1 cellular context compared by ENCODE assay signal in genomic region chr20:38926142-38926933, GRCh38.
TF ChIP-seq lines count a peak whose summit lies in the region.

A gene with protein sequence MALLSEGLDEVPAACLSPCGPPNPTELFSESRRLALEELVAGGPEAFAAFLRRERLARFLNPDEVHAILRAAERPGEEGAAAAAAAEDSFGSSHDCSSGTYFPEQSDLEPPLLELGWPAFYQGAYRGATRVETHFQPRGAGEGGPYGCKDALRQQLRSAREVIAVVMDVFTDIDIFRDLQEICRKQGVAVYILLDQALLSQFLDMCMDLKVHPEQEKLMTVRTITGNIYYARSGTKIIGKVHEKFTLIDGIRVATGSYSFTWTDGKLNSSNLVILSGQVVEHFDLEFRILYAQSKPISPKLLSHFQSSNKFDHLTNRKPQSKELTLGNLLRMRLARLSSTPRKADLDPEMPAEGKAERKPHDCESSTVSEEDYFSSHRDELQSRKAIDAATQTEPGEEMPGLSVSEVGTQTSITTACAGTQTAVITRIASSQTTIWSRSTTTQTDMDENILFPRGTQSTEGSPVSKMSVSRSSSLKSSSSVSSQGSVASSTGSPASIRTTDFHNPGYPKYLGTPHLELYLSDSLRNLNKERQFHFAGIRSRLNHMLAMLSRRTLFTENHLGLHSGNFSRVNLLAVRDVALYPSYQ (plus strand): TSS chr20:38926417. CDS start chr20:38926443, 26 bp downstream.

TF ChIP-seq in K562, 482 proteins besides CTCF, POLR2A, EP300 and RAD21 (continued from another document and continues in another):
- TF ChIP-seq, protein P1, sequence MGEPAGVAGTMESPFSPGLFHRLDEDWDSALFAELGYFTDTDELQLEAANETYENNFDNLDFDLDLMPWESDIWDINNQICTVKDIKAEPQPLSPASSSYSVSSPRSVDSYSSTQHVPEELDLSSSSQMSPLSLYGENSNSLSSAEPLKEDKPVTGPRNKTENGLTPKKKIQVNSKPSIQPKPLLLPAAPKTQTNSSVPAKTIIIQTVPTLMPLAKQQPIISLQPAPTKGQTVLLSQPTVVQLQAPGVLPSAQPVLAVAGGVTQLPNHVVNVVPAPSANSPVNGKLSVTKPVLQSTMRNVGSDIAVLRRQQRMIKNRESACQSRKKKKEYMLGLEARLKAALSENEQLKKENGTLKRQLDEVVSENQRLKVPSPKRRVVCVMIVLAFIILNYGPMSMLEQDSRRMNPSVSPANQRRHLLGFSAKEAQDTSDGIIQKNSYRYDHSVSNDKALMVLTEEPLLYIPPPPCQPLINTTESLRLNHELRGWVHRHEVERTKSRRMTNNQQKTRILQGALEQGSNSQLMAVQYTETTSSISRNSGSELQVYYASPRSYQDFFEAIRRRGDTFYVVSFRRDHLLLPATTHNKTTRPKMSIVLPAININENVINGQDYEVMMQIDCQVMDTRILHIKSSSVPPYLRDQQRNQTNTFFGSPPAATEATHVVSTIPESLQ (CRISPR knock-in tag; IDR thresholded peaks at IDR 0.05), result peak; percentile 60; the same call in 1 of the 2 replicates
- TF ChIP-seq CCAR2 (IDR thresholded peaks at IDR 0.05; ENCODE audit: low read depth, low read length) (no peak), KAT8 (IDR thresholded peaks at IDR 0.05; ENCODE audit: low read depth) (no peak), ELF1 (tag; IDR thresholded peaks at IDR 0.05) (no peak), KLF6 (CRISPR knock-in tag; IDR thresholded peaks at IDR 0.05; ENCODE audit: borderline replicate concordance) (no peak), GTF2B (IDR thresholded peaks at IDR 0.05; ENCODE audit: extremely low read depth, insufficient read length) (peak; percentile 20), ZNF780A (CRISPR knock-in tag; IDR thresholded peaks at IDR 0.05) (no peak), ZNF140 (CRISPR knock-in tag; IDR thresholded peaks at IDR 0.05) (no peak), GTF2A2 (tag; IDR thresholded peaks at IDR 0.05) (peak; percentile 70; the same call in 1 of the 2 replicates), HNRNPLL (IDR thresholded peaks at IDR 0.05; ENCODE audit: low read depth, low read length, poor library complexity, severe bottlenecking) (no peak), POLR2B (IDR thresholded peaks at IDR 0.05; ENCODE audit: low read depth, partially characterized antibody) (peak; percentile 93), NR2C2 (CRISPR knock-in tag; IDR thresholded peaks at IDR 0.05) (0 out of 2 replicates have a peak, but pooled peaks have one; percentile 29), NR2C2 (tag; IDR thresholded peaks at IDR 0.05) (peak; percentile 27; the same call in 1 of the 2 replicates), NR3C1 (CRISPR knock-in tag; IDR thresholded peaks at IDR 0.05) (peak; percentile 77; the same call in 1 of the 2 replicates), ZBTB2 (IDR thresholded peaks at IDR 0.05) (no peak), TAF7 (tag; IDR thresholded peaks at IDR 0.05) (0 out of 2 replicates have a peak, but pooled peaks have one; percentile 41), ZNF232 (CRISPR knock-in tag; IDR thresholded peaks at IDR 0.05) (peak; percentile 82; the same call in 1 of the 2 replicates), RUNX1 (IDR thresholded peaks at IDR 0.05; ENCODE audit: low read depth) (0 out of 2 replicates have a peak, but pooled peaks have one; percentile 49), HDGF (IDR thresholded peaks at IDR 0.05) (no peak), POLR2AphosphoS2 (IDR thresholded peaks at IDR 0.05; ENCODE audit: low read length) (peak; percentile 54; the same call in 1 of the 2 replicates), ZNF41 (CRISPR knock-in tag; conservative IDR thresholded peaks at IDR 0.05) (no peak), BCOR (IDR thresholded peaks at IDR 0.05) (0 out of 2 replicates have a peak, but pooled peaks have one; percentile 7), RBM25 (IDR thresholded peaks at IDR 0.05; ENCODE audit: low read depth, low read length, severe bottlenecking) (peak; percentile 91), POU5F1 (IDR thresholded peaks at IDR 0.05; ENCODE audit: borderline replicate concordance, low read depth, low read length, partially characterized antibody) (no peak), LEF1 (IDR thresholded peaks at IDR 0.05) (peak; percentile 23; the same call in 1 of the 2 replicates), EP400 (IDR thresholded peaks at IDR 0.05) (peak; percentile 94), MEF2A (IDR thresholded peaks at IDR 0.05; ENCODE audit: control insufficient read depth, low read depth, low read length) (no peak), HINFP (tag; conservative IDR thresholded peaks at IDR 0.05; ENCODE audit: low read depth) (no peak), HMGN3 (IDR thresholded peaks at IDR 0.05; ENCODE audit: borderline replicate concordance, extremely low read depth, insufficient read length, low read depth, low read length) (peak; percentile 89)
- TF ChIP-seq, protein P2, sequence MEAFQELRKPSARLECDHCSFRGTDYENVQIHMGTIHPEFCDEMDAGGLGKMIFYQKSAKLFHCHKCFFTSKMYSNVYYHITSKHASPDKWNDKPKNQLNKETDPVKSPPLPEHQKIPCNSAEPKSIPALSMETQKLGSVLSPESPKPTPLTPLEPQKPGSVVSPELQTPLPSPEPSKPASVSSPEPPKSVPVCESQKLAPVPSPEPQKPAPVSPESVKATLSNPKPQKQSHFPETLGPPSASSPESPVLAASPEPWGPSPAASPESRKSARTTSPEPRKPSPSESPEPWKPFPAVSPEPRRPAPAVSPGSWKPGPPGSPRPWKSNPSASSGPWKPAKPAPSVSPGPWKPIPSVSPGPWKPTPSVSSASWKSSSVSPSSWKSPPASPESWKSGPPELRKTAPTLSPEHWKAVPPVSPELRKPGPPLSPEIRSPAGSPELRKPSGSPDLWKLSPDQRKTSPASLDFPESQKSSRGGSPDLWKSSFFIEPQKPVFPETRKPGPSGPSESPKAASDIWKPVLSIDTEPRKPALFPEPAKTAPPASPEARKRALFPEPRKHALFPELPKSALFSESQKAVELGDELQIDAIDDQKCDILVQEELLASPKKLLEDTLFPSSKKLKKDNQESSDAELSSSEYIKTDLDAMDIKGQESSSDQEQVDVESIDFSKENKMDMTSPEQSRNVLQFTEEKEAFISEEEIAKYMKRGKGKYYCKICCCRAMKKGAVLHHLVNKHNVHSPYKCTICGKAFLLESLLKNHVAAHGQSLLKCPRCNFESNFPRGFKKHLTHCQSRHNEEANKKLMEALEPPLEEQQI (IDR thresholded peaks at IDR 0.05), result peak; percentile 70
- TF ChIP-seq, protein P3, sequence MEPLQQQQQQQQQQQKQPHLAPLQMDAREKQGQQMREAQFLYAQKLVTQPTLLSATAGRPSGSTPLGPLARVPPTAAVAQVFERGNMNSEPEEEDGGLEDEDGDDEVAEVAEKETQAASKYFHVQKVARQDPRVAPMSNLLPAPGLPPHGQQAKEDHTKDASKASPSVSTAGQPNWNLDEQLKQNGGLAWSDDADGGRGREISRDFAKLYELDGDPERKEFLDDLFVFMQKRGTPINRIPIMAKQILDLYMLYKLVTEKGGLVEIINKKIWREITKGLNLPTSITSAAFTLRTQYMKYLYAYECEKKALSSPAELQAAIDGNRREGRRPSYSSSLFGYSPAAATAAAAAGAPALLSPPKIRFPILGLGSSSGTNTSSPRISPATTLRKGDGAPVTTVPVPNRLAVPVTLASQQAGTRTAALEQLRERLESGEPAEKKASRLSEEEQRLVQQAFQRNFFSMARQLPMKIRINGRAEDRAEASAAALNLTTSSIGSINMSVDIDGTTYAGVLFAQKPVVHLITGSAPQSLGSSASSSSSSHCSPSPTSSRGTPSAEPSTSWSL (CRISPR knock-in tag; IDR thresholded peaks at IDR 0.05; ENCODE audit: borderline replicate concordance), result 0 out of 2 replicates have a peak, but pooled peaks have one; percentile 41
- TF ChIP-seq, protein P4, sequence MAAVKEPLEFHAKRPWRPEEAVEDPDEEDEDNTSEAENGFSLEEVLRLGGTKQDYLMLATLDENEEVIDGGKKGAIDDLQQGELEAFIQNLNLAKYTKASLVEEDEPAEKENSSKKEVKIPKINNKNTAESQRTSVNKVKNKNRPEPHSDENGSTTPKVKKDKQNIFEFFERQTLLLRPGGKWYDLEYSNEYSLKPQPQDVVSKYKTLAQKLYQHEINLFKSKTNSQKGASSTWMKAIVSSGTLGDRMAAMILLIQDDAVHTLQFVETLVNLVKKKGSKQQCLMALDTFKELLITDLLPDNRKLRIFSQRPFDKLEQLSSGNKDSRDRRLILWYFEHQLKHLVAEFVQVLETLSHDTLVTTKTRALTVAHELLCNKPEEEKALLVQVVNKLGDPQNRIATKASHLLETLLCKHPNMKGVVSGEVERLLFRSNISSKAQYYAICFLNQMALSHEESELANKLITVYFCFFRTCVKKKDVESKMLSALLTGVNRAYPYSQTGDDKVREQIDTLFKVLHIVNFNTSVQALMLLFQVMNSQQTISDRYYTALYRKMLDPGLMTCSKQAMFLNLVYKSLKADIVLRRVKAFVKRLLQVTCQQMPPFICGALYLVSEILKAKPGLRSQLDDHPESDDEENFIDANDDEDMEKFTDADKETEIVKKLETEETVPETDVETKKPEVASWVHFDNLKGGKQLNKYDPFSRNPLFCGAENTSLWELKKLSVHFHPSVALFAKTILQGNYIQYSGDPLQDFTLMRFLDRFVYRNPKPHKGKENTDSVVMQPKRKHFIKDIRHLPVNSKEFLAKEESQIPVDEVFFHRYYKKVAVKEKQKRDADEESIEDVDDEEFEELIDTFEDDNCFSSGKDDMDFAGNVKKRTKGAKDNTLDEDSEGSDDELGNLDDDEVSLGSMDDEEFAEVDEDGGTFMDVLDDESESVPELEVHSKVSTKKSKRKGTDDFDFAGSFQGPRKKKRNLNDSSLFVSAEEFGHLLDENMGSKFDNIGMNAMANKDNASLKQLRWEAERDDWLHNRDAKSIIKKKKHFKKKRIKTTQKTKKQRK (IDR thresholded peaks at IDR 0.05; ENCODE audit: borderline replicate concordance, low read depth, low read length), result no peak
- TF ChIP-seq, protein P5, sequence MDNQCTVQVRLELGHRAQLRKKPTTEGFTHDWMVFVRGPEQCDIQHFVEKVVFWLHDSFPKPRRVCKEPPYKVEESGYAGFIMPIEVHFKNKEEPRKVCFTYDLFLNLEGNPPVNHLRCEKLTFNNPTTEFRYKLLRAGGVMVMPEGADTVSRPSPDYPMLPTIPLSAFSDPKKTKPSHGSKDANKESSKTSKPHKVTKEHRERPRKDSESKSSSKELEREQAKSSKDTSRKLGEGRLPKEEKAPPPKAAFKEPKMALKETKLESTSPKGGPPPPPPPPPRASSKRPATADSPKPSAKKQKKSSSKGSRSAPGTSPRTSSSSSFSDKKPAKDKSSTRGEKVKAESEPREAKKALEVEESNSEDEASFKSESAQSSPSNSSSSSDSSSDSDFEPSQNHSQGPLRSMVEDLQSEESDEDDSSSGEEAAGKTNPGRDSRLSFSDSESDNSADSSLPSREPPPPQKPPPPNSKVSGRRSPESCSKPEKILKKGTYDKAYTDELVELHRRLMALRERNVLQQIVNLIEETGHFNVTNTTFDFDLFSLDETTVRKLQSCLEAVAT (IDR thresholded peaks at IDR 0.05), result 0 out of 4 replicates have a peak, but pooled peaks of 1 of the 2 experiments have one; percentile 40
- TF ChIP-seq, protein P6, sequence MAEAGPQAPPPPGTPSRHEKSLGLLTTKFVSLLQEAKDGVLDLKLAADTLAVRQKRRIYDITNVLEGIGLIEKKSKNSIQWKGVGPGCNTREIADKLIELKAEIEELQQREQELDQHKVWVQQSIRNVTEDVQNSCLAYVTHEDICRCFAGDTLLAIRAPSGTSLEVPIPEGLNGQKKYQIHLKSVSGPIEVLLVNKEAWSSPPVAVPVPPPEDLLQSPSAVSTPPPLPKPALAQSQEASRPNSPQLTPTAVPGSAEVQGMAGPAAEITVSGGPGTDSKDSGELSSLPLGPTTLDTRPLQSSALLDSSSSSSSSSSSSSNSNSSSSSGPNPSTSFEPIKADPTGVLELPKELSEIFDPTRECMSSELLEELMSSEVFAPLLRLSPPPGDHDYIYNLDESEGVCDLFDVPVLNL (CRISPR knock-in tag; IDR thresholded peaks at IDR 0.05; ENCODE audit: low read depth), result peak; percentile 93; the same call in 1 of the 2 replicates
